In genomic region chr16:4410335-4411075, GRCh38 we compare ENCODE assay signal across 8 cellular contexts. TPM values are rescaled to one million over a fixed set of nuclear protein-coding genes. Genes with fewer than 3 reads are reported as not detected.
DNase-seq lines count a peak whose midpoint lies in the region; ATAC-seq and TF ChIP-seq lines count a peak whose summit lies in the region.

No MANE protein-coding gene starts in this region.

- ATAC-seq in left lung = peak; percentile 7
- no peak for ATAC-seq in HG03095 (IDR thresholded peaks at IDR 0.05; ENCODE audit: unreplicated experiment)

- intact Hi-C loops in left lung (cut with DNase I) = no loop called here
- intact Hi-C loops in spleen (cut with DNase I; ENCODE audit: low total_unique reads) = no loop called here

- no peaks in the 10 kb centered on the region for H3K9me3 ChIP-seq in AG04450 (ENCODE audit: control insufficient read depth, insufficient read depth, low read length)
- no peaks in the 10 kb centered on the region for H3K9me3 ChIP-seq in left lung
- H3K9me3 ChIP-seq in spleen = no peaks in the 10 kb centered on the region

- TF ChIP-seq CTCF in AG04450 (IDR thresholded peaks at IDR 0.05; ENCODE audit: low read depth, low read length) (no peak), LNCaP clone FGC (IDR thresholded peaks at IDR 0.05; ENCODE audit: control insufficient read depth, extremely low read depth, insufficient read depth) (no peak), astrocyte of the cerebellum (IDR thresholded peaks at IDR 0.05; ENCODE audit: low read depth, low read length, missing control alignments) (no peak), left lung (IDR thresholded peaks at IDR 0.05) (no peak), spleen (IDR thresholded peaks at IDR 0.05 in 8 of 11, conservative IDR thresholded peaks at IDR 0.05 in 3 of 11) (no peak)

- peak; percentile 98 for DNase-seq in AG04450 (ENCODE audit: low read depth, low spot score)
- DNase-seq in LNCaP clone FGC (ENCODE audit: low read depth) = peak; percentile 90
- DNase-seq in astrocyte of the cerebellum (ENCODE audit: low read depth) = peak; percentile 94
- DNase-seq in left lung = no peak
- no peak for DNase-seq in spleen
- DNase-seq in DMS53 (lab: John Stamatoyannopoulos, UW) = no peak
- no peak for DNase-seq in cerebellar nuclear complex (lab: John Stamatoyannopoulos, UW)

- CTCF ChIA-PET in AG04450 (lab: Charles Lee) = interaction anchor here (1.0 to 2.1 kb wide), 3 partner anchors 9 to 101 kb away, joined by 3 to 11 read pairs (median 4); no protein-coding TSS in a partner anchor

- H3K36me3 ChIP-seq in left lung (peaks cover 0 to 77% of the 10 kb centered on the region in 2 donors), spleen (peaks cover 0 to 83% (median 74%) of the 10 kb centered on the region in 6 donors)

- H3K4me1 ChIP-seq in left lung (peaks cover 13 to 53% of the 10 kb centered on the region in 2 donors), spleen (peaks cover 13 to 75% (median 42%) of the 10 kb centered on the region in 6 donors)

- WGBS in spleen, 5 donors = 74 to 86% (median 83%) methylated on average over 15 of the region's 15 CpGs

- H3K27me3 ChIP-seq in AG04450 (ENCODE audit: control insufficient read depth, insufficient read depth, low read length) (no peaks in the 10 kb centered on the region), left lung (no peaks in the 10 kb centered on the region), spleen (replicated peaks in 1 of 7) (no peaks in the 10 kb centered on the region)

- POLR2A ChIA-PET in AG04450 (lab: Yijun Ruan, JAX) = interaction anchor here (1.0 to 3.2 kb wide), 6 partner anchors 8 to 69 kb away, joined by 3 to 9 read pairs (median 4); no protein-coding TSS in a partner anchor

- no peak overlapping the region for H3K4me3 ChIP-seq in AG04450 (ENCODE audit: low read depth, low read length)
- H3K4me3 ChIP-seq in LNCaP clone FGC (ENCODE audit: low read depth, low read length) = no peak overlapping the region
- no peak overlapping the region for H3K4me3 ChIP-seq in astrocyte of the cerebellum (ENCODE audit: low read depth, low read length)
- H3K4me3 ChIP-seq in left lung = no peak overlapping the region
- no peak overlapping the region for H3K4me3 ChIP-seq in spleen

- in situ Hi-C loops in astrocyte of the cerebellum (cut with HindIII; ENCODE audit: low sequenced_read_pairs) = no loop called here

- H3K27ac ChIP-seq in AG04450 (ENCODE audit: low read depth, low read length) (peak overlapping the region; percentile 73), left lung (no peak overlapping the region), spleen (peak overlapping the region in 2 of 8 donors; percentile 8 to 41)

- no peak for TF ChIP-seq POLR2A in spleen (IDR thresholded peaks at IDR 0.05)

RNA-seq across cellular contexts. Expression of gene CORO7, which starts 5.9 kb away (rescaled TPM):
- polyA plus RNA-seq in AG04450 (2011; rRNA removed) (7.0 TPM in 2 replicates), spleen (10 to 100 TPM; 29.7 to 70.6 (median 50.5) TPM)
- 14.9 and 17.5 TPM in 2 replicates for polyA minus RNA-seq in AG04450 (2011; rRNA and poly(A)+ RNA removed)
- total RNA-seq in left lung (10 to 100 TPM; 36.3 to 81.7 TPM), spleen (100 to 1,000 TPM in 6 of 7 donors, 10 to 100 TPM in 1; 89.9 to 177 (median 149) TPM)

RNA-seq across cellular contexts. Expression of gene DNAJA3, which starts 15.2 kb away (rescaled TPM):
- polyA plus RNA-seq in AG04450 (2011; rRNA removed) (32.1 and 32.8 TPM in 2 replicates), spleen (10 to 100 TPM; 16.9 to 36.7 (median 20.7) TPM)
- 30.9 and 31.1 TPM in 2 replicates for polyA minus RNA-seq in AG04450 (2011; rRNA and poly(A)+ RNA removed)
- total RNA-seq in left lung (10 to 100 TPM; 29.6 to 53.5 TPM), spleen (10 to 100 TPM; 30.0 to 47.6 (median 35.5) TPM)

RNA-seq across cellular contexts. Expression of gene VASN, which starts 38.9 kb away (rescaled TPM):
- polyA plus RNA-seq in AG04450 (2011; rRNA removed) = 19.1 and 27.8 TPM in 2 replicates
- polyA minus RNA-seq in AG04450 (2011; rRNA and poly(A)+ RNA removed) = 11.2 and 13.0 TPM in 2 replicates
- 10 to 100 TPM; 24.5 to 28.3 TPM for total RNA-seq in left lung
- total RNA-seq in spleen = 10 to 100 TPM in 5 of 7 donors, 1 to 10 TPM in 2; 7.4 to 24.9 (median 15.6) TPM
- polyA plus RNA-seq in spleen = 1 to 10 TPM; 2.0 to 6.3 (median 5.2) TPM

RNA-seq across cellular contexts. Expression of gene PAM16, which starts 59.4 kb away (rescaled TPM):
- 18.4 and 23.8 TPM in 2 replicates for polyA plus RNA-seq in AG04450 (2011; rRNA removed)
- polyA minus RNA-seq in AG04450 (2011; rRNA and poly(A)+ RNA removed) = 5.6 and 8.6 TPM in 2 replicates
- 10 to 100 TPM; 26.2 to 44.6 TPM for total RNA-seq in left lung
- 10 to 100 TPM; 26.7 to 45.9 (median 30.1) TPM for total RNA-seq in spleen
- polyA plus RNA-seq in spleen = 10 to 100 TPM; 65.5 to 88.8 (median 84.8) TPM

Comparison
In these comparisons a context has a peak if more than half of its experiments do, and no peak if none do; other contexts are left out.
1. DNase-seq: peak in AG04450 (single experiment), LNCaP clone FGC (single experiment) and astrocyte of the cerebellum (single experiment); none in left lung (0 of 2), spleen (single experiment), DMS53 (single experiment) and cerebellar nuclear complex (0 of 2).